ENCODE assay signal across 16 cellular contexts in genomic region chr3:141217389-141217788, GRCh38. TPM values are rescaled to one million over a fixed set of nuclear protein-coding genes. Genes with fewer than 3 reads are reported as not detected.
DNase-seq lines count a peak whose midpoint lies in the region; ATAC-seq and TF ChIP-seq lines count a peak whose summit lies in the region.
"Had no signal": no experiment of that assay in that cellular context is flagged by ENCODE, and none has a peak within 500 bp of the region (broad histone marks: within the 10 kb centered on the region; RNA-seq: fewer than 3 reads in every experiment).

No MANE protein-coding gene starts in this region.

- H3K27ac ChIP-seq in hepatocyte (peak overlapping the region; percentile 11), liver (ENCODE audit: low read depth in 1 of 2, low read length in 2 of 2) (no peak overlapping the region), neutrophil (peak overlapping the region; percentile 90)
- no peak overlapping the region for H3K27ac ChIP-seq in effector memory CD4-positive, alpha-beta T cell (ENCODE audit: insufficient read depth, low read length, poor library complexity, severe bottlenecking)
- H3K27ac ChIP-seq: BLaER1 treated with 17β-estradiol and CSF1 and Interleukin-3, amounts not matched to agents 10 nM and 100 nM; GM23248 had no signal

- intact Hi-C loops in CD14-positive monocyte (cut with micrococcal nuclease), result no loop called here

- H4K20me1 ChIP-seq in hepatocyte (ENCODE audit: insufficient read depth, poor library complexity, severe bottlenecking), result no peaks in the 10 kb centered on the region
- H4K20me1 ChIP-seq: BLaER1 treated with 17β-estradiol and CSF1 and Interleukin-3, amounts not matched to agents 10 nM and 100 nM had no signal

- H3K79me2 ChIP-seq in hepatocyte, result no peaks in the 10 kb centered on the region

- H3K4me1 ChIP-seq in hepatocyte (ENCODE audit: insufficient read depth), result no peaks in the 10 kb centered on the region
- H3K4me1 ChIP-seq in liver (ENCODE audit: control insufficient read depth in 4 of 4, insufficient read depth in 4 of 4, low read length in 3 of 4), result no peaks in the 10 kb centered on the region
- H3K4me1 ChIP-seq in neutrophil (ENCODE audit: control insufficient read depth in 1 of 2, insufficient read depth in 1 of 2, low read depth in 1 of 2, low read length in 1 of 2), result peaks cover 37 to 42% of the 10 kb centered on the region in 2 experiments
- no peaks in the 10 kb centered on the region for H3K4me1 ChIP-seq in effector memory CD4-positive, alpha-beta T cell (ENCODE audit: control insufficient read depth, insufficient read depth, low read length, poor library complexity, severe bottlenecking)
- H3K4me1 ChIP-seq: BLaER1 treated with 17β-estradiol and CSF1 and Interleukin-3, amounts not matched to agents 10 nM and 100 nM; HAP-1 had no signal

- no peak for DNase-seq in CD14-positive monocyte (ENCODE audit: low spot score)
- DNase-seq in hepatocyte (ENCODE audit: low spot score), result no peak
- no peak for DNase-seq in activated naive CD8-positive, alpha-beta T cell treated with anti-CD3 and anti-CD28 coated beads, Interleukin-2, amount 50 U/mL, for 24 hours
- no peak for DNase-seq in NCI-H524 treated with DMSO at 0.1 percent for 48 hours (lab: John Stamatoyannopoulos, UW)
- DNase-seq in effector memory CD4-positive, alpha-beta T cell, result no peak
- DNase-seq: Caco-2; CD4-positive, CD25-positive, alpha-beta regulatory T cell; CD8-positive, alpha-beta memory T cell; GM23248 had no signal

- no peak overlapping the region for H3K9ac ChIP-seq in liver (ENCODE audit: low read depth in 1 of 2, low read length in 2 of 2)
- H3K9ac ChIP-seq: BLaER1 treated with 17β-estradiol and CSF1 and Interleukin-3, amounts not matched to agents 10 nM and 100 nM; GM23248 had no signal

- H3K4me1 Mint-ChIP-seq in CD14-positive monocyte, result peaks cover 34% of the 10 kb centered on the region
- H3K4me1 Mint-ChIP-seq in activated naive CD8-positive, alpha-beta T cell treated with anti-CD3 and anti-CD28 coated beads, Interleukin-2, amount 50 U/mL, for 24 hours, result no peaks in the 10 kb centered on the region
- H3K4me1 Mint-ChIP-seq: B cell; CD4-positive, CD25-positive, alpha-beta regulatory T cell; CD8-positive, alpha-beta memory T cell; IgD-negative memory B cell had no signal

- H3K36me3 ChIP-seq in hepatocyte (replicated peaks; ENCODE audit: insufficient read depth, low read depth) (no peaks in the 10 kb centered on the region), liver (ENCODE audit: control insufficient read depth in 4 of 4, insufficient read depth in 3 of 4, low read depth in 1 of 4, low read length in 3 of 4) (peaks cover 0 to 2% (median 0%) of the 10 kb centered on the region in 4 donors), neutrophil (no peaks in the 10 kb centered on the region)
- H3K36me3 ChIP-seq in effector memory CD4-positive, alpha-beta T cell (ENCODE audit: control insufficient read depth, insufficient read depth, low read length), result no peaks in the 10 kb centered on the region
- H3K36me3 ChIP-seq: BLaER1 treated with 17β-estradiol and CSF1 and Interleukin-3, amounts not matched to agents 10 nM and 100 nM; HAP-1 had no signal

- no peak for ATAC-seq in activated naive CD8-positive, alpha-beta T cell treated with anti-CD3 and anti-CD28 coated beads, Interleukin-2, amount 50 U/mL, for 24 hours
- ATAC-seq in HG03039 (IDR thresholded peaks at IDR 0.05; ENCODE audit: unreplicated experiment), result no peak

- TF ChIP-seq RAD21 in liver (IDR thresholded peaks at IDR 0.05), result no peak

- peaks cover 0 to 5% (median 0%) of the 10 kb centered on the region in 3 donors for H3K27me3 Mint-ChIP-seq in CD14-positive monocyte (ENCODE audit: low read depth in 3 of 3)
- peaks cover 7% of the 10 kb centered on the region for H3K27me3 Mint-ChIP-seq in activated naive CD8-positive, alpha-beta T cell treated with anti-CD3 and anti-CD28 coated beads, Interleukin-2, amount 50 U/mL, for 24 hours

- TF ChIP-seq CTCF in CD14-positive monocyte (IDR thresholded peaks at IDR 0.05), result no peak
- no peak for TF ChIP-seq CTCF in hepatocyte (IDR thresholded peaks at IDR 0.05; ENCODE audit: poor library complexity)
- no peak for TF ChIP-seq CTCF in liver (IDR thresholded peaks at IDR 0.05; ENCODE audit: low read depth, low read length, missing input control)
- no peak for TF ChIP-seq CTCF in neutrophil (IDR thresholded peaks at IDR 0.05)

- no peak overlapping the region for H2AFZ ChIP-seq in hepatocyte
- H2AFZ ChIP-seq: GM23248 had no signal

- H3K4me3 ChIP-seq in hepatocyte, result no peak overlapping the region
- H3K4me3 ChIP-seq in liver (ENCODE audit: low read depth in 1 of 3, low read length in 3 of 3), result no peak overlapping the region
- H3K4me3 ChIP-seq in neutrophil (ENCODE audit: low read depth in 1 of 2, low read length in 1 of 2), result peak overlapping the region; percentile 14 to 30
- H3K4me3 ChIP-seq in effector memory CD4-positive, alpha-beta T cell (ENCODE audit: insufficient read depth, low read depth, low read length, poor library complexity, severe bottlenecking), result no peak overlapping the region
- H3K4me3 ChIP-seq: BLaER1 treated with 17β-estradiol and CSF1 and Interleukin-3, amounts not matched to agents 10 nM and 100 nM; GM23248; HAP-1 had no signal

- H3K4me3 Mint-ChIP-seq in CD14-positive monocyte, result no peak overlapping the region
- no peak overlapping the region for H3K4me3 Mint-ChIP-seq in activated naive CD8-positive, alpha-beta T cell treated with anti-CD3 and anti-CD28 coated beads, Interleukin-2, amount 50 U/mL, for 24 hours
- H3K4me3 Mint-ChIP-seq: B cell; CD4-positive, CD25-positive, alpha-beta regulatory T cell; CD8-positive, alpha-beta memory T cell; IgD-negative memory B cell had no signal

- H3K9me2 ChIP-seq in hepatocyte (replicated peaks; ENCODE audit: insufficient read depth), result no peaks in the 10 kb centered on the region

- no peaks in the 10 kb centered on the region for H3K27me3 ChIP-seq in hepatocyte
- no peaks in the 10 kb centered on the region for H3K27me3 ChIP-seq in liver (ENCODE audit: control insufficient read depth in 4 of 4, insufficient read depth in 4 of 4, low read length in 3 of 4)
- H3K27me3 ChIP-seq in neutrophil, result no peaks in the 10 kb centered on the region
- H3K27me3 ChIP-seq in effector memory CD4-positive, alpha-beta T cell (replicated peaks; ENCODE audit: control insufficient read depth, insufficient read depth, low read length, poor library complexity, severe bottlenecking), result no peaks in the 10 kb centered on the region
- H3K27me3 ChIP-seq: BLaER1 treated with 17β-estradiol and CSF1 and Interleukin-3, amounts not matched to agents 10 nM and 100 nM had no signal

- 78% methylated on average over 2 of the region's 2 CpGs for WGBS in hepatocyte (ENCODE audit: low lambda C conversion rate, missing lambda C conversion rate)
- 33% methylated on average over 2 of the region's 2 CpGs for WGBS in liver

- H3K9me3 ChIP-seq in hepatocyte (ENCODE audit: low read depth), result no peaks in the 10 kb centered on the region
- H3K9me3 ChIP-seq in liver (ENCODE audit: control insufficient read depth in 4 of 4, low read length in 3 of 4), result peaks cover 0 to 5% (median 4%) of the 10 kb centered on the region in 4 donors
- no peaks in the 10 kb centered on the region for H3K9me3 ChIP-seq in neutrophil
- no peaks in the 10 kb centered on the region for H3K9me3 ChIP-seq in effector memory CD4-positive, alpha-beta T cell (ENCODE audit: control insufficient read depth, low read length)
- H3K9me3 ChIP-seq: HAP-1 had no signal

- H3K9me3 Mint-ChIP-seq in CD14-positive monocyte, result peaks cover 4 to 17% (median 7%) of the 10 kb centered on the region in 7 donors
- no peaks in the 10 kb centered on the region for H3K9me3 Mint-ChIP-seq in activated naive CD8-positive, alpha-beta T cell treated with anti-CD3 and anti-CD28 coated beads, Interleukin-2, amount 50 U/mL, for 24 hours

- no peak overlapping the region for H3K4me2 ChIP-seq in hepatocyte
- H3K4me2 ChIP-seq: BLaER1 treated with 17β-estradiol and CSF1 and Interleukin-3, amounts not matched to agents 10 nM and 100 nM had no signal

- H3K36me3 Mint-ChIP-seq in CD14-positive monocyte, result peaks cover 0 to 2% of the 10 kb centered on the region in 2 donors
- H3K36me3 Mint-ChIP-seq in activated naive CD8-positive, alpha-beta T cell treated with anti-CD3 and anti-CD28 coated beads, Interleukin-2, amount 50 U/mL, for 24 hours (ENCODE audit: low read depth), result no peaks in the 10 kb centered on the region
- H3K36me3 Mint-ChIP-seq: CD4-positive, CD25-positive, alpha-beta regulatory T cell had no signal

- peak overlapping the region; percentile 80 to 96 (median 91) for H3K27ac Mint-ChIP-seq in CD14-positive monocyte
- no peak overlapping the region for H3K27ac Mint-ChIP-seq in activated naive CD8-positive, alpha-beta T cell treated with anti-CD3 and anti-CD28 coated beads, Interleukin-2, amount 50 U/mL, for 24 hours
- H3K27ac Mint-ChIP-seq: B cell; CD8-positive, alpha-beta memory T cell; IgD-negative memory B cell had no signal

TF ChIP-seq in liver, 16 proteins besides CTCF, POLR2A, EP300 and RAD21 (continues in another document):
- TF ChIP-seq HNF4A (conservative IDR thresholded peaks at IDR 0.05) (peak; percentile 72 to 87), EGR1 (IDR thresholded peaks at IDR 0.05; ENCODE audit: low read depth in 2 of 2) (no peak), TAF1 (conservative IDR thresholded peaks at IDR 0.05) (no peak)

RNA-seq across cellular contexts. Expression of gene PXYLP1, which starts 14.2 kb away (rescaled TPM):
- polyA plus RNA-seq in CD14-positive monocyte (1 to 10 TPM; 4.1 to 5.8 TPM), hepatocyte (14.5 and 21.3 TPM in 2 replicates), liver (1 to 10 TPM; 1.1 to 1.6 TPM)
- total RNA-seq in hepatocyte (25.8 and 29.2 TPM in 2 replicates), liver (1 to 10 TPM; 4.6 to 5.3 TPM)

Comparison
In these comparisons a context has a peak if more than half of its experiments do, and no peak if none do; other contexts are left out.
1. H3K27ac ChIP-seq: peak in hepatocyte (single experiment) and neutrophil (single experiment); none in liver (0 of 2) and effector memory CD4-positive, alpha-beta T cell (single experiment).
2. H3K4me3 ChIP-seq: peak in neutrophil (2 of 2); none in hepatocyte (single experiment), liver (0 of 3) and effector memory CD4-positive, alpha-beta T cell (single experiment).